ENCODE assay signal across 1 cellular context in genomic region chr10:72800000-72800740, GRCh38.
A peak's percentile ranks its signal among the peaks of the same experiment; 100 is the strongest.
TF ChIP-seq lines count a peak whose summit lies in the region.

No MANE protein-coding gene starts in this region.

TF ChIP-seq in K562, 482 proteins besides CTCF, POLR2A, EP300 and RAD21 (continued from another document and continues in another):
- TF ChIP-seq HINFP (tag; conservative IDR thresholded peaks at IDR 0.05; ENCODE audit: low read depth) = no peak
- no peak for TF ChIP-seq CBX2 (IDR thresholded peaks at IDR 0.05; ENCODE audit: insufficient read depth, low read length, poor library complexity, severe bottlenecking)
- TF ChIP-seq GABPA (tag; conservative IDR thresholded peaks at IDR 0.05; ENCODE audit: low read depth) = 0 out of 2 replicates have a peak, but pooled peaks have one; percentile 20
- no peak for TF ChIP-seq PTRF (tag; IDR thresholded peaks at IDR 0.05)
- TF ChIP-seq HNRNPLL (IDR thresholded peaks at IDR 0.05; ENCODE audit: low read depth, low read length, poor library complexity, severe bottlenecking) = no peak
- no peak for TF ChIP-seq DDX20 (tag; IDR thresholded peaks at IDR 0.05; ENCODE audit: low read depth)
- TF ChIP-seq DIDO1 (tag; IDR thresholded peaks at IDR 0.05; ENCODE audit: low read depth) = no peak
- peak in 1 of 2 experiments; percentile 72; a peak in 2 of 4 replicates for TF ChIP-seq TBL1XR1 (IDR thresholded peaks at IDR 0.05; ENCODE audit: low read length in 2 of 2)
- no peak for TF ChIP-seq ELK3 (CRISPR knock-in tag; IDR thresholded peaks at IDR 0.05)
- no peak for TF ChIP-seq ZNF764 (CRISPR knock-in tag; IDR thresholded peaks at IDR 0.05; ENCODE audit: low read depth)
- TF ChIP-seq WHSC1 (IDR thresholded peaks at IDR 0.05; ENCODE audit: low read length) = no peak
- TF ChIP-seq SOX6 (IDR thresholded peaks at IDR 0.05) = peak; percentile 99
- TF ChIP-seq FOXA1 (IDR thresholded peaks at IDR 0.05; ENCODE audit: borderline replicate concordance) = peak; percentile 82
- no peak for TF ChIP-seq ZNF561 (CRISPR knock-in tag; conservative IDR thresholded peaks at IDR 0.05)
- TF ChIP-seq HNRNPK (IDR thresholded peaks at IDR 0.05; ENCODE audit: low read depth, low read length, poor library complexity, severe bottlenecking) = no peak
- TF ChIP-seq MYBL2 (IDR thresholded peaks at IDR 0.05; ENCODE audit: low read depth) = 0 out of 2 replicates have a peak, but pooled peaks have one; percentile 49
- TF ChIP-seq MYBL2 (CRISPR knock-in tag; IDR thresholded peaks at IDR 0.05; ENCODE audit: borderline replicate concordance) = no peak
- no peak for TF ChIP-seq ZNF212 (CRISPR knock-in tag; IDR thresholded peaks at IDR 0.05)
- TF ChIP-seq ZKSCAN8 (CRISPR knock-in tag; IDR thresholded peaks at IDR 0.05) = peak; percentile 74; the same call in 1 of the 2 replicates
- TF ChIP-seq TSC22D4 (tag; IDR thresholded peaks at IDR 0.05) = no peak
- peak; percentile 99 for TF ChIP-seq MEIS2 (IDR thresholded peaks at IDR 0.05; ENCODE audit: partially characterized antibody)
- peak; percentile 50; the same call in 1 of the 2 replicates for TF ChIP-seq GATA2 (CRISPR knock-in tag; IDR thresholded peaks at IDR 0.05)
- no peak for TF ChIP-seq MXI1 (IDR thresholded peaks at IDR 0.05; ENCODE audit: low read depth, low read length)
- peak in 1 of 2 experiments; percentile 74; a peak in 2 of 4 replicates for TF ChIP-seq TRIM24 (IDR thresholded peaks at IDR 0.05)
- TF ChIP-seq RBBP5 (IDR thresholded peaks at IDR 0.05; ENCODE audit: borderline replicate concordance, insufficient read depth, low read length, poor library complexity, severe bottlenecking) = no peak
- TF ChIP-seq PHB2 (IDR thresholded peaks at IDR 0.05; ENCODE audit: low read depth) = no peak
- no peak for TF ChIP-seq CBX3 (IDR thresholded peaks at IDR 0.05; ENCODE audit: borderline replicate concordance in 1 of 2, low read length in 2 of 2)
- TF ChIP-seq, protein P1, sequence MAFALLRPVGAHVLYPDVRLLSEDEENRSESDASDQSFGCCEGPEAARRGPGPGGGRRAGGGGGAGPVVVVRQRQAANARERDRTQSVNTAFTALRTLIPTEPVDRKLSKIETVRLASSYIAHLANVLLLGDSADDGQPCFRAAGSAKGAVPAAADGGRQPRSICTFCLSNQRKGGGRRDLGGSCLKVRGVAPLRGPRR (CRISPR knock-in tag; IDR thresholded peaks at IDR 0.05) = no peak
- TF ChIP-seq HDAC8 (tag; IDR thresholded peaks at IDR 0.05) = no peak
- no peak for TF ChIP-seq MCM2 (IDR thresholded peaks at IDR 0.05; ENCODE audit: low read depth)
- TF ChIP-seq, protein P2, sequence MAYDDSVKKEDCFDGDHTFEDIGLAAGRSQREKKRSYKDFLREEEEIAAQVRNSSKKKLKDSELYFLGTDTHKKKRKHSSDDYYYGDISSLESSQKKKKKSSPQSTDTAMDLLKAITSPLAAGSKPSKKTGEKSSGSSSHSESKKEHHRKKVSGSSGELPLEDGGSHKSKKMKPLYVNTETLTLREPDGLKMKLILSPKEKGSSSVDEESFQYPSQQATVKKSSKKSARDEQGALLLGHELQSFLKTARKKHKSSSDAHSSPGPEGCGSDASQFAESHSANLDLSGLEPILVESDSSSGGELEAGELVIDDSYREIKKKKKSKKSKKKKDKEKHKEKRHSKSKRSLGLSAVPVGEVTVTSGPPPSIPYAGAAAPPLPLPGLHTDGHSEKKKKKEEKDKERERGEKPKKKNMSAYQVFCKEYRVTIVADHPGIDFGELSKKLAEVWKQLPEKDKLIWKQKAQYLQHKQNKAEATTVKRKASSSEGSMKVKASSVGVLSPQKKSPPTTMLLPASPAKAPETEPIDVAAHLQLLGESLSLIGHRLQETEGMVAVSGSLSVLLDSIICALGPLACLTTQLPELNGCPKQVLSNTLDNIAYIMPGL (CRISPR knock-in tag; IDR thresholded peaks at IDR 0.05) = no peak
- TF ChIP-seq JUNB (CRISPR knock-in tag; conservative IDR thresholded peaks at IDR 0.05) = no peak
- no peak for TF ChIP-seq ZNF23 (CRISPR knock-in tag; IDR thresholded peaks at IDR 0.05)
- TF ChIP-seq CHD2 (IDR thresholded peaks at IDR 0.05; ENCODE audit: low read depth, low read length) = no peak
- TF ChIP-seq E4F1 (CRISPR knock-in tag; IDR thresholded peaks at IDR 0.05; ENCODE audit: borderline replicate concordance) = no peak
- peak; percentile 70 for TF ChIP-seq HES1 (IDR thresholded peaks at IDR 0.05; ENCODE audit: low read depth)
- TF ChIP-seq, protein P3, sequence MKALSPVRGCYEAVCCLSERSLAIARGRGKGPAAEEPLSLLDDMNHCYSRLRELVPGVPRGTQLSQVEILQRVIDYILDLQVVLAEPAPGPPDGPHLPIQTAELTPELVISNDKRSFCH (CRISPR knock-in tag; IDR thresholded peaks at IDR 0.05) = no peak
- TF ChIP-seq, protein P3 (tag; IDR thresholded peaks at IDR 0.05) = no peak
- TF ChIP-seq HDAC3 (IDR thresholded peaks at IDR 0.05; ENCODE audit: borderline replicate concordance, partially characterized antibody) = peak; percentile 83
- TF ChIP-seq, protein P4, sequence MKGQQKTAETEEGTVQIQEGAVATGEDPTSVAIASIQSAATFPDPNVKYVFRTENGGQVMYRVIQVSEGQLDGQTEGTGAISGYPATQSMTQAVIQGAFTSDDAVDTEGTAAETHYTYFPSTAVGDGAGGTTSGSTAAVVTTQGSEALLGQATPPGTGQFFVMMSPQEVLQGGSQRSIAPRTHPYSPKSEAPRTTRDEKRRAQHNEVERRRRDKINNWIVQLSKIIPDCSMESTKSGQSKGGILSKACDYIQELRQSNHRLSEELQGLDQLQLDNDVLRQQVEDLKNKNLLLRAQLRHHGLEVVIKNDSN (CRISPR knock-in tag; IDR thresholded peaks at IDR 0.05) = no peak
- TF ChIP-seq GTF2E2 (tag; IDR thresholded peaks at IDR 0.05) = no peak
- TF ChIP-seq MYNN (IDR thresholded peaks at IDR 0.05) = no peak
- TF ChIP-seq MYNN (CRISPR knock-in tag; IDR thresholded peaks at IDR 0.05) = no peak
- peak; percentile 87; the same call in 1 of the 2 replicates for TF ChIP-seq FOXM1 (IDR thresholded peaks at IDR 0.05; ENCODE audit: low read depth)
- no peak for TF ChIP-seq FOXM1 (CRISPR knock-in tag; IDR thresholded peaks at IDR 0.05; ENCODE audit: low read depth)
- no peak for TF ChIP-seq ZNF324 (CRISPR knock-in tag; IDR thresholded peaks at IDR 0.05)
- no peak for TF ChIP-seq ZNF239 (CRISPR knock-in tag; IDR thresholded peaks at IDR 0.05)
- TF ChIP-seq PCBP2 (IDR thresholded peaks at IDR 0.05; ENCODE audit: low read depth, low read length, poor library complexity, severe bottlenecking) = no peak
- TF ChIP-seq SMAD3 (CRISPR knock-in tag; conservative IDR thresholded peaks at IDR 0.05) = no peak
- no peak for TF ChIP-seq MED1 (CRISPR knock-in tag; IDR thresholded peaks at IDR 0.05; ENCODE audit: borderline replicate concordance)
- no peak for TF ChIP-seq NONO (IDR thresholded peaks at IDR 0.05; ENCODE audit: low read depth in 2 of 2, low read length in 1 of 2)
- TF ChIP-seq NR2C1 (IDR thresholded peaks at IDR 0.05) = no peak
- TF ChIP-seq NR2C1 (tag; IDR thresholded peaks at IDR 0.05) = no peak
- TF ChIP-seq ZKSCAN1 (IDR thresholded peaks at IDR 0.05; ENCODE audit: low read depth, low read length) = no peak
- TF ChIP-seq NCOR1 (IDR thresholded peaks at IDR 0.05) = peak; percentile 82
- 0 out of 2 replicates have a peak, but pooled peaks have one; percentile 26 for TF ChIP-seq CTBP1 (IDR thresholded peaks at IDR 0.05; ENCODE audit: borderline replicate concordance)
- TF ChIP-seq ZNF57 (CRISPR knock-in tag; IDR thresholded peaks at IDR 0.05) = no peak
- TF ChIP-seq PRPF4 (IDR thresholded peaks at IDR 0.05; ENCODE audit: insufficient read depth, low read depth, low read length, poor library complexity, severe bottlenecking) = no peak
- peak; percentile 92 for TF ChIP-seq SMARCE1 (IDR thresholded peaks at IDR 0.05)
- no peak for TF ChIP-seq RBM14 (IDR thresholded peaks at IDR 0.05; ENCODE audit: borderline replicate concordance, insufficient read depth, low read depth, low read length)
- TF ChIP-seq HMG20A (CRISPR knock-in tag; conservative IDR thresholded peaks at IDR 0.05) = no peak
- TF ChIP-seq UBTF (IDR thresholded peaks at IDR 0.05; ENCODE audit: borderline replicate concordance in 1 of 2, low read depth in 2 of 2, low read length in 2 of 2) = no peak
- 0 out of 2 replicates have a peak, but pooled peaks have one; percentile 29 for TF ChIP-seq EP400 (IDR thresholded peaks at IDR 0.05)
- peak; percentile 42; the same call in 1 of the 2 replicates for TF ChIP-seq JUN (IDR thresholded peaks at IDR 0.05; ENCODE audit: borderline replicate concordance, low read depth, low read length)
- no peak for TF ChIP-seq JUN (CRISPR knock-in tag; IDR thresholded peaks at IDR 0.05; ENCODE audit: borderline replicate concordance)
- TF ChIP-seq CREB1 (IDR thresholded peaks at IDR 0.05) = no peak
- TF ChIP-seq CREB1 (CRISPR knock-in tag; IDR thresholded peaks at IDR 0.05) = no peak
- peak; percentile 39; the same call in 1 of the 2 replicates for TF ChIP-seq PML (IDR thresholded peaks at IDR 0.05; ENCODE audit: low read length)
- no peak for TF ChIP-seq TEAD1 (CRISPR knock-in tag; IDR thresholded peaks at IDR 0.05)
- TF ChIP-seq FOS (IDR thresholded peaks at IDR 0.05; ENCODE audit: extremely low read depth, insufficient read length) = no peak
